Comparison of ENCODE assay signal across 16 cellular contexts in the genomic region with DNA sequence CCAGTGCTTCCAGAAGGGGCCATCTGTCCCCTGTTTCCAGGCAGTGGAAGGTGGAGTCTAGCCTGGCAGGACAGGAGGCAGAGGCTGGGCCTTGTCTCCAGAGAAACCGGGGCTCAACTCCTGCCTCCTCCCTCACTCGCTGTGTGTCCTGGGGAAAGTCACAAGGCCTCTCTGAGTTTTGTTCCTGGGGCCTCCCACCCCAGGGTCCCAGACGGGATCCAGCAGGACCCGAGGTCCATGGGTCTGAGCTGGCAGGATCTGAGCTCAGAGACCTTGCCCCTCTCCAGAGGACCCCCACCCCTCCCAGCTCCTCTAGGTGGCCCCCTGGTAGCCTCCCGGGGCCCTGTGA.
DNase-seq lines count a peak whose midpoint lies in the region; ATAC-seq and TF ChIP-seq lines count a peak whose summit lies in the region.
"Had no signal": no experiment of that assay in that cellular context is flagged by ENCODE, and none has a peak within 500 bp of the region (broad histone marks: within the 10 kb centered on the region; RNA-seq: fewer than 3 reads in every experiment).

No MANE protein-coding gene starts in this region.

- peaks cover 42% of the 10 kb centered on the region for H3K4me1 Mint-ChIP-seq in WTC11

- H3K4me1 ChIP-seq in tibial nerve: peaks cover 0 to 44% (median 20%) of the 10 kb centered on the region in 4 donors

- no peak overlapping the region for H3K27ac Mint-ChIP-seq in WTC11
- H3K27ac Mint-ChIP-seq: activated naive CD8-positive, alpha-beta T cell treated with anti-CD3 and anti-CD28 coated beads, Interleukin-2, amount 50 U/mL, for 24 hours had no signal

- TF ChIP-seq EP300 in tibial nerve (IDR thresholded peaks at IDR 0.05): no peak

- H3K27ac ChIP-seq in brain microvascular endothelial cell: peak overlapping the region; percentile 37
- peak overlapping the region; percentile 52 for H3K27ac ChIP-seq in layer of hippocampus (ENCODE audit: low read depth, low read length)
- H3K27ac ChIP-seq in tibial nerve: peak overlapping the region in 3 of 4 donors; percentile 28 to 68 (median 46)
- H3K27ac ChIP-seq: 22Rv1, epithelial cell of prostate, thyroid gland had no signal

- no peaks in the 10 kb centered on the region; the same call in 1 of the 2 replicates for H3K27me3 Mint-ChIP-seq in WTC11 (ENCODE audit: low read depth)
- H3K27me3 Mint-ChIP-seq: CD4-positive, CD25-positive, alpha-beta regulatory T cell had no signal

- H3K36me3 Mint-ChIP-seq in WTC11: no peaks in the 10 kb centered on the region
- H3K36me3 Mint-ChIP-seq: CD4-positive, CD25-positive, alpha-beta regulatory T cell had no signal

- TF ChIP-seq POLR2A in tibial nerve (IDR thresholded peaks at IDR 0.05): no peak

- H3K27me3 ChIP-seq in brain microvascular endothelial cell (replicated peaks): no peaks in the 10 kb centered on the region
- H3K27me3 ChIP-seq in layer of hippocampus (ENCODE audit: control insufficient read depth, insufficient read depth, low read length): no peaks in the 10 kb centered on the region
- H3K27me3 ChIP-seq in tibial nerve: no peaks in the 10 kb centered on the region
- H3K27me3 ChIP-seq: thyroid gland had no signal

- H3K4me3 ChIP-seq in brain microvascular endothelial cell (ENCODE audit: low read depth, low read length) (no peak overlapping the region), tibial nerve (no peak overlapping the region)
- H3K4me3 ChIP-seq: thyroid gland had no signal

- H3K9me3 ChIP-seq in tibial nerve: no peaks in the 10 kb centered on the region
- H3K9me3 ChIP-seq: thyroid gland had no signal

- H3K36me3 ChIP-seq in brain microvascular endothelial cell (replicated peaks): no peaks in the 10 kb centered on the region
- H3K36me3 ChIP-seq in tibial nerve: no peaks in the 10 kb centered on the region
- H3K36me3 ChIP-seq: thyroid gland had no signal

- no peak overlapping the region for H3K4me3 Mint-ChIP-seq in WTC11
- H3K4me3 Mint-ChIP-seq: activated naive CD8-positive, alpha-beta T cell treated with anti-CD3 and anti-CD28 coated beads, Interleukin-2, amount 50 U/mL, for 24 hours; CD4-positive, CD25-positive, alpha-beta regulatory T cell had no signal

- POLR2A ChIA-PET in WTC11 (lab: Charles Lee): interaction anchor here (1.0 to 2.5 kb wide), 2 partner anchors 140 to 297 kb away, joined by 3 to 9 read pairs; partner anchors contain the start of genes IAH1 and YWHAQ

- CTCF ChIA-PET in WTC11 (lab: Charles Lee): interaction anchor here (0.6 to 8.8 kb wide), 51 partner anchors 8 to 664 kb away, joined by 3 to 130 read pairs (median 5); partner anchors contain the start of genes ADAM17, TAF1B and YWHAQ

- WGBS in tibial nerve, 2 donors: 60 to 75% methylated on average over 2 to 5 of the region's 5 CpGs

- H3K9me3 Mint-ChIP-seq in WTC11: no peaks in the 10 kb centered on the region
- H3K9me3 Mint-ChIP-seq: activated naive CD8-positive, alpha-beta T cell treated with anti-CD3 and anti-CD28 coated beads, Interleukin-2, amount 50 U/mL, for 24 hours; CD4-positive, CD25-positive, alpha-beta regulatory T cell had no signal

- no peak for ATAC-seq in WTC11
- no peak for ATAC-seq in HG03521 (IDR thresholded peaks at IDR 0.05; ENCODE audit: unreplicated experiment)
- ATAC-seq: activated naive CD8-positive, alpha-beta T cell treated with anti-CD3 and anti-CD28 coated beads, Interleukin-2, amount 50 U/mL, for 24 hours had no signal

- DNase-seq in DMS 273 (lab: John Stamatoyannopoulos, UW; ENCODE audit: unreplicated experiment) (peak; percentile 64), DMS 273 treated with DMSO at 0.1 percent for 48 hours (lab: John Stamatoyannopoulos, UW) (no peak), brain microvascular endothelial cell (no peak), tibial nerve (ENCODE audit: low spot score in 2 of 2) (no peak), globus pallidus (ENCODE audit: low spot score) (no peak), WTC11 (ENCODE audit: low spot score) (no peak)
- DNase-seq: NCI-H1048, NCI-H2081 treated with DMSO at 0.1 percent for 48 hours, NCI-H748 treated with DMSO at 0.1 percent for 48 hours had no signal

- TF ChIP-seq CTCF in brain microvascular endothelial cell (IDR thresholded peaks at IDR 0.05; ENCODE audit: low read depth, low read length, missing control alignments): no peak
- no peak for TF ChIP-seq CTCF in tibial nerve (IDR thresholded peaks at IDR 0.05)
- TF ChIP-seq CTCF in WTC11 (IDR thresholded peaks at IDR 0.05): no peak

- in situ Hi-C loops in brain microvascular endothelial cell (cut with HindIII; ENCODE audit: low pct_ligation_motif_present, low sequenced_read_pairs): no loop called here

TF ChIP-seq in WTC11, 78 proteins besides CTCF, POLR2A, EP300 and RAD21:
- TF ChIP-seq ETV6 (CRISPR knock-in tag; IDR thresholded peaks at IDR 0.05): no peak
- no peak for TF ChIP-seq JUN (CRISPR knock-in tag; IDR thresholded peaks at IDR 0.05)
- no peak for TF ChIP-seq GTF2I (CRISPR knock-in tag; conservative IDR thresholded peaks at IDR 0.05)
- TF ChIP-seq TEAD1 (CRISPR knock-in tag; IDR thresholded peaks at IDR 0.05): no peak
- no peak for TF ChIP-seq E2F4 (CRISPR knock-in tag; IDR thresholded peaks at IDR 0.05; ENCODE audit: borderline replicate concordance, low read depth)
- no peak for TF ChIP-seq USF1 (CRISPR knock-in tag; IDR thresholded peaks at IDR 0.05)
- no peak for TF ChIP-seq FOXK1 (CRISPR knock-in tag; IDR thresholded peaks at IDR 0.05)
- no peak for TF ChIP-seq MYBL2 (CRISPR knock-in tag; IDR thresholded peaks at IDR 0.05)
- no peak for TF ChIP-seq ZNF219 (CRISPR knock-in tag; IDR thresholded peaks at IDR 0.05; ENCODE audit: borderline replicate concordance)
- no peak for TF ChIP-seq MLX (CRISPR knock-in tag; IDR thresholded peaks at IDR 0.05)
- TF ChIP-seq JAZF1 (CRISPR knock-in tag; IDR thresholded peaks at IDR 0.05): no peak
TF ChIP-seq in WTC11: peak in this region for 0.
